ENCODE assay signal across 16 cellular contexts in the genomic region with DNA sequence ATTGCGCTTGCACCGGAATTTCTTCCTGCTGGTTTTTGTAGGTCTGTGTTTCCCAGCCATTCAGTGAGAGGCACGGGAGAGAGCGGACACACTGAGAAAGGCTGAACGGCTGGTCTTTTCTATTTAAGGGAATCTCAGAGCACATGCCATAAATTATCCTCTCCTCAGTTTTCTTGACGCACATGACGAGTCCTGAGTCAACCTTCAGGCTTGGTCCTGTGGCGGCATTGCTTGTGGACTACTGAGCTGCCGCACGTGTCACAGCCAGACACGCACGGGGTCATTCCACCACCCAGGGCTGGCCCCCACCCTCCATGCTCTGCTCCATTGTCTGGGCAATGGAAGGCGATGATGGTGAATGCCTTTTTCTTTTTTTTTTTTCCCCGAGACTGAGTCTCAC.
A peak's percentile ranks its signal among the peaks of the same experiment; 100 is the strongest.
DNase-seq lines count a peak whose midpoint lies in the region; ATAC-seq lines count a peak whose summit lies in the region.
"Had no signal": no experiment of that assay in that cellular context is flagged by ENCODE, and none has a peak within 500 bp of the region (broad histone marks: within the 10 kb centered on the region; RNA-seq: fewer than 3 reads in every experiment).

No MANE protein-coding gene starts in this region.

- H3K4me3 ChIP-seq in muscle layer of colon (ENCODE audit: low read depth in 1 of 2, low read length in 2 of 2) (no peak overlapping the region), skeletal muscle cell (ENCODE audit: low read depth, low read length) (no peak overlapping the region)

- peaks cover 21% of the 10 kb centered on the region for H3K4me1 ChIP-seq in muscle layer of colon (ENCODE audit: insufficient read depth, low read length)

- ATAC-seq in HG03342 (IDR thresholded peaks at IDR 0.05; ENCODE audit: unreplicated experiment) = no peak

- H3K9ac ChIP-seq in muscle layer of colon (ENCODE audit: low read length) = no peak overlapping the region

- H3K9me3 ChIP-seq in muscle layer of colon (ENCODE audit: low read length) = no peaks in the 10 kb centered on the region

- DNase-seq in SHP77 (lab: John Stamatoyannopoulos, UW) (peak; percentile 8), SHP77 treated with DMSO at 0.1 percent for 48 hours (lab: John Stamatoyannopoulos, UW) (no peak), skeletal muscle cell (ENCODE audit: low read depth) (peak; percentile 60), mucosa of gallbladder (ENCODE audit: low spot score) (no peak), NCI-H1930 (lab: John Stamatoyannopoulos, UW) (no peak), nucleus accumbens (lab: John Stamatoyannopoulos, UW) (no peak)
- DNase-seq: CD4-positive, CD25-positive, alpha-beta regulatory T cell; EL; H9; NCI-H187; NCI-H446; NCI-H69 had no signal

- H3K27me3 ChIP-seq in muscle layer of colon (ENCODE audit: control insufficient read depth in 1 of 2, insufficient read depth in 2 of 2, low read length in 2 of 2) = no peaks in the 10 kb centered on the region

- peak overlapping the region; percentile 84 for H3K27ac ChIP-seq in muscle layer of colon (ENCODE audit: low read depth, low read length)
- H3K27ac ChIP-seq: 22Rv1, RWPE1 had no signal

- H3K36me3 ChIP-seq in muscle layer of colon (ENCODE audit: insufficient read depth, low read length) = no peaks in the 10 kb centered on the region

Comparison
In these comparisons a context has a peak if more than half of its experiments do, and no peak if none do; other contexts are left out.
1. DNase-seq: peak in SHP77 (2 of 2) and skeletal muscle cell (single experiment); none in SHP77 treated with DMSO at 0.1 percent for 48 hours (single experiment), mucosa of gallbladder (single experiment), NCI-H1930 (0 of 2) and nucleus accumbens (0 of 56).